Comparison of ENCODE assay signal across 1 cellular context in genomic region chr2:148013879-148014278, GRCh38.
TF ChIP-seq lines count a peak whose summit lies in the region.

No MANE protein-coding gene starts in this region.

TF ChIP-seq in GM23338, 12 proteins besides CTCF, POLR2A, EP300 and RAD21 (continued from another document):
- TF ChIP-seq ZNF462 (CRISPR knock-in tag; IDR thresholded peaks at IDR 0.05): no peak
- TF ChIP-seq EZH2phosphoT487 (IDR thresholded peaks at IDR 0.05; ENCODE audit: unreplicated experiment): no peak
TF ChIP-seq in GM23338: peak in this region for 0.
